In the genomic region with DNA sequence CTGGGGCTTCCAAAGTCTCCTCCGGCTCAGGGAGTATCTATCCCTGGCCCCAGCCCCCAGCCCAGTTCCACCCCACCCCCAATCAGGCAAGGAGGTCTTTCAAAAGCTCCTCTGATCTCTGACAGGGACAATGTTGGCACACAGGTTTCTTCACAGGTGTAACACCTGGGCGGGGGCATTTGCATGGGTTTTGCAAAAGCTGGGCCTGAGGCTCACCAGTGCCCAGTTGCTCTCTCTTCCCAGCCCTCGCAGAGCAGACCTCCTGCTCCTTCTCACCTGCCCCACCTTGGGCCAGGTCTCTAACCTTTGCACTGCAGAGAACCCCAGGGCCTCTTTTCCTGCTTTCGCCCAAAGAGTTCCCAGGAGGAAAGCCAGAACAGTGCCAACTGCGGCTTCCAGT, we compare ENCODE assay signal across 20 cellular contexts. TPM values are rescaled to one million over a fixed set of nuclear protein-coding genes. Genes with fewer than 3 reads are reported as not detected.
A peak's percentile ranks its signal among the peaks of the same experiment; 100 is the strongest.
DNase-seq lines count a peak whose midpoint lies in the region; ATAC-seq and TF ChIP-seq lines count a peak whose summit lies in the region.
"Had no signal": no experiment of that assay in that cellular context is flagged by ENCODE, and none has a peak within 500 bp of the region (broad histone marks: within the 10 kb centered on the region; RNA-seq: fewer than 3 reads in every experiment).

No MANE protein-coding gene starts in this region.

- H3K4me3 ChIP-seq in SU-DHL-6 (ENCODE audit: insufficient read depth, low read length, poor library complexity, severe bottlenecking): no peak overlapping the region
- no peak overlapping the region for H3K4me3 ChIP-seq in transverse colon
- H3K4me3 ChIP-seq: heart right ventricle, testis had no signal

- TF ChIP-seq CTCF in SU-DHL-6 (IDR thresholded peaks at IDR 0.05; ENCODE audit: insufficient read depth, low read length, poor library complexity, severe bottlenecking) (no peak), transverse colon (IDR thresholded peaks at IDR 0.05) (no peak)

- no peaks in the 10 kb centered on the region for H3K9me2 ChIP-seq in SU-DHL-6 (replicated peaks; ENCODE audit: insufficient read depth, low read length)

- H3K36me3 ChIP-seq in SU-DHL-6 (ENCODE audit: low read length) (no peaks in the 10 kb centered on the region), transverse colon (no peaks in the 10 kb centered on the region)
- H3K36me3 ChIP-seq: heart right ventricle had no signal

- 55 to 67% methylated on average over 1 to 5 of the region's 5 CpGs for WGBS in transverse colon (ENCODE audit: low coverage in 1 of 2), 2 donors

- CTCF ChIA-PET in activated naive CD4-positive, alpha-beta T cell treated with anti-CD3 and anti-CD28 coated beads, Interleukin-2, amount 10 ng/mL, durations not matched to agents 7 days and 5 days (lab: Charles Lee): interaction anchor here (1.2 to 23.0 kb wide), 8 partner anchors 9 to 177 kb away, joined by 4 to 880 read pairs (median 74); partner anchors contain the start of gene CSK

- TF ChIP-seq POLR2A in transverse colon (IDR thresholded peaks at IDR 0.05): no peak

- intact Hi-C loops in transverse colon (cut with DNase I; ENCODE audit: low total_unique reads): loop anchor here (5.0 kb wide), 1 partner anchor 179 kb away; no protein-coding TSS in a partner anchor

- H3K4me3 Mint-ChIP-seq in activated naive CD4-positive, alpha-beta T cell treated with anti-CD3 and anti-CD28 coated beads, Interleukin-2, amount 10 ng/mL, durations not matched to agents 7 days and 5 days: no peak overlapping the region

- in situ Hi-C loops in transverse colon (cut with MboI; ENCODE audit: low pct_ligation_motif_present in 1 of 4, low pct_unique_long_range_greater_than_20kb in 1 of 4, low sequenced_read_pairs in 3 of 4): loop anchor here in 3 of 4 donors (10.0 to 25.0 kb wide), 2 partner anchors 171 to 386 kb away; no protein-coding TSS in a partner anchor

- H3F3A ChIP-seq in SU-DHL-6 (ENCODE audit: insufficient read depth): peaks cover 28% of the 10 kb centered on the region

- H4K20me1 ChIP-seq in SU-DHL-6 (ENCODE audit: low read depth, low read length): no peaks in the 10 kb centered on the region

- peaks cover 2% of the 10 kb centered on the region for H3K36me3 Mint-ChIP-seq in activated naive CD4-positive, alpha-beta T cell treated with anti-CD3 and anti-CD28 coated beads, Interleukin-2, amount 10 ng/mL, durations not matched to agents 7 days and 5 days

- no peaks in the 10 kb centered on the region for H3K9me3 ChIP-seq in SU-DHL-6 (ENCODE audit: insufficient read depth, low read length)
- no peaks in the 10 kb centered on the region for H3K9me3 ChIP-seq in transverse colon
- H3K9me3 ChIP-seq: heart right ventricle, testis had no signal

- H3K79me2 ChIP-seq in SU-DHL-6 (ENCODE audit: insufficient read depth, low read length): peaks cover 20% of the 10 kb centered on the region

- H2AFZ ChIP-seq in SU-DHL-6 (ENCODE audit: low read depth, low read length, severe bottlenecking): no peak overlapping the region

- H3K4me1 Mint-ChIP-seq in activated naive CD4-positive, alpha-beta T cell treated with anti-CD3 and anti-CD28 coated beads, Interleukin-2, amount 10 ng/mL, durations not matched to agents 7 days and 5 days: peaks cover 79% of the 10 kb centered on the region

- peak overlapping the region; percentile 59 for H3K4me2 ChIP-seq in SU-DHL-6 (ENCODE audit: low read depth, low read length, poor library complexity, severe bottlenecking)

- H3K9ac ChIP-seq in SU-DHL-6 (ENCODE audit: low read length): peak overlapping the region; percentile 37

- peaks cover 12 to 65% (median 34%) of the 10 kb centered on the region in 4 donors for H3K4me1 ChIP-seq in transverse colon

- ATAC-seq in GM21367 (IDR thresholded peaks at IDR 0.05; ENCODE audit: unreplicated experiment): no peak
- ATAC-seq: heart right ventricle had no signal

- no peak for TF ChIP-seq EP300 in transverse colon (IDR thresholded peaks at IDR 0.05; ENCODE audit: low read depth)

- H3K27me3 ChIP-seq in SU-DHL-6 (ENCODE audit: low read length) (no peaks in the 10 kb centered on the region), layer of hippocampus (ENCODE audit: control insufficient read depth, insufficient read depth, low read length) (no peaks in the 10 kb centered on the region), transverse colon (no peaks in the 10 kb centered on the region)
- H3K27me3 ChIP-seq: heart right ventricle, testis had no signal

- H3K27me3 Mint-ChIP-seq in activated naive CD4-positive, alpha-beta T cell treated with anti-CD3 and anti-CD28 coated beads, Interleukin-2, amount 10 ng/mL, durations not matched to agents 7 days and 5 days: peaks cover 20% of the 10 kb centered on the region

- H3K9me3 Mint-ChIP-seq in activated naive CD4-positive, alpha-beta T cell treated with anti-CD3 and anti-CD28 coated beads, Interleukin-2, amount 10 ng/mL, durations not matched to agents 7 days and 5 days: no peaks in the 10 kb centered on the region

- DNase-seq in activated naive CD4-positive, alpha-beta T cell treated with anti-CD3 and anti-CD28 coated beads, Interleukin-2, amount 10 ng/mL, durations not matched to agents 7 days and 5 days: no peak
- no peak for DNase-seq in activated naive CD4-positive, alpha-beta T cell treated with Interleukin-2 at 50 U/mL for 16 hours
- no peak for DNase-seq in transverse colon
- DNase-seq in Kasumi-1 (lab: John Stamatoyannopoulos, UW): no peak
- no peak for DNase-seq in stimulated activated CD4-positive, alpha-beta T cell treated with anti-CD3 and anti-CD28 coated beads, Interleukin-4, amount 100 ng/mL, for 1 hour
- DNase-seq: activated T-cell treated with anti-CD3 and anti-CD28 coated beads, Interleukin-2, amount 50 U/mL, for 48 hours; aorta; GF-D8; heart right ventricle; NCI-H1694; NCI-H510A; SW 1271; testis had no signal

- peak overlapping the region; percentile 96 for H3K27ac ChIP-seq in SU-DHL-6 (ENCODE audit: low read depth, low read length)
- H3K27ac ChIP-seq in layer of hippocampus (ENCODE audit: low read depth, low read length): peak overlapping the region; percentile 13
- peak overlapping the region; percentile 43 to 57 (median 54) for H3K27ac ChIP-seq in transverse colon
- H3K27ac ChIP-seq: heart right ventricle, testis had no signal

- H3K27ac Mint-ChIP-seq in activated naive CD4-positive, alpha-beta T cell treated with anti-CD3 and anti-CD28 coated beads, Interleukin-2, amount 10 ng/mL, durations not matched to agents 7 days and 5 days: peak overlapping the region; percentile 45

RNA-seq across cellular contexts. Expression of gene CSK, which starts 8.6 kb away (rescaled TPM):
- 100 to 1,000 TPM in 1 of 4 donors, 10 to 100 TPM in 3; 59.7 to 176 (median 73.4) TPM for total RNA-seq in transverse colon

RNA-seq across cellular contexts. Expression of gene CYP1A2, which starts 24.7 kb away (rescaled TPM):
- not detected for total RNA-seq in transverse colon
- total RNA-seq: aorta, fibroblast of lung, LHCN-M2, pulmonary artery endothelial cell, RPMI7951 had no signal

RNA-seq across cellular contexts. Expression of gene LMAN1L, which starts 39.3 kb away (rescaled TPM):
- total RNA-seq in transverse colon: 10 to 100 TPM in 1 of 4 donors, not detected in 3; 20.2 TPM
- total RNA-seq: fibroblast of lung, pulmonary artery endothelial cell, RPMI7951 had no signal

RNA-seq across cellular contexts. Expression of gene CYP1A1, which starts 48.0 kb away (rescaled TPM):
- total RNA-seq in transverse colon: 1 to 10 TPM in 1 of 4 donors, under 1 TPM in 1, not detected in 2; 0.55 to 1.1 TPM
- total RNA-seq: LHCN-M2 had no signal

RNA-seq across cellular contexts. Expression of gene CPLX3, which starts 53.1 kb away (rescaled TPM):
- not detected for total RNA-seq in transverse colon
- total RNA-seq: aorta, fibroblast of lung, LHCN-M2, pulmonary artery endothelial cell, RPMI7951 had no signal

Comparison
In these comparisons a context has a peak if more than half of its experiments do, and no peak if none do; other contexts are left out.
1. H3K27ac ChIP-seq: peak in every context shown above with its lines; median percentile 96 in SU-DHL-6; 54 in transverse colon; 13 in layer of hippocampus.